Comparison of ENCODE assay signal across 1 cellular context in genomic region chr1:93344886-93345632, GRCh38.
TF ChIP-seq lines count a peak whose summit lies in the region.

No MANE protein-coding gene starts in this region.

TF ChIP-seq in HepG2, 621 proteins besides CTCF, POLR2A, EP300 and RAD21 (continued from another document):
- TF ChIP-seq ZBTB43 (CRISPR knock-in tag; conservative IDR thresholded peaks at IDR 0.05) (no peak), SNAPC5 (CRISPR knock-in tag; IDR thresholded peaks at IDR 0.05; ENCODE audit: borderline replicate concordance) (0 out of 2 replicates have a peak, but pooled peaks have one; percentile 44), TGIF2 (CRISPR knock-in tag; IDR thresholded peaks at IDR 0.05) (0 out of 2 replicates have a peak, but pooled peaks have one; percentile 20), GABPB1 (CRISPR knock-in tag; IDR thresholded peaks at IDR 0.05) (no peak), SMARCC2 (IDR thresholded peaks at IDR 0.05) (no peak), ZFP36L1 (CRISPR knock-in tag; IDR thresholded peaks at IDR 0.05) (no peak), ZBTB33 (CRISPR knock-in tag; IDR thresholded peaks at IDR 0.05) (no peak), XBP1 (CRISPR knock-in tag; IDR thresholded peaks at IDR 0.05) (no peak), ZUFSP (CRISPR knock-in tag; IDR thresholded peaks at IDR 0.05; ENCODE audit: borderline replicate concordance) (no peak), ZNF138 (CRISPR knock-in tag; IDR thresholded peaks at IDR 0.05; ENCODE audit: low read depth) (0 out of 2 replicates have a peak, but pooled peaks have one; percentile 21), SOX5 (CRISPR knock-in tag; IDR thresholded peaks at IDR 0.05; ENCODE audit: borderline replicate concordance) (no peak), ZNF33B (CRISPR knock-in tag; IDR thresholded peaks at IDR 0.05) (0 out of 2 replicates have a peak, but pooled peaks have one; percentile 11), SIN3B (IDR thresholded peaks at IDR 0.05; ENCODE audit: low read length) (no peak), THAP8 (CRISPR knock-in tag; IDR thresholded peaks at IDR 0.05; ENCODE audit: borderline replicate concordance) (no peak), ZNF616 (CRISPR knock-in tag; IDR thresholded peaks at IDR 0.05; ENCODE audit: low read depth) (no peak), ATF6 (CRISPR knock-in tag; conservative IDR thresholded peaks at IDR 0.05) (0 out of 2 replicates have a peak, but pooled peaks have one; percentile 15), ZNF331 (CRISPR knock-in tag; IDR thresholded peaks at IDR 0.05) (no peak), ZMYM3 (CRISPR knock-in tag; IDR thresholded peaks at IDR 0.05) (no peak), KDM5A (IDR thresholded peaks at IDR 0.05; ENCODE audit: borderline replicate concordance, low read length) (peak; percentile 19; the same call in 1 of the 2 replicates), ZNF562 (CRISPR knock-in tag; IDR thresholded peaks at IDR 0.05; ENCODE audit: borderline replicate concordance) (peak; percentile 42; the same call in 1 of the 2 replicates), MAZ (IDR thresholded peaks at IDR 0.05; ENCODE audit: borderline replicate concordance, low read depth, low read length) (no peak), MAZ (CRISPR knock-in tag; IDR thresholded peaks at IDR 0.05; ENCODE audit: low read depth) (no peak), CHCHD3 (CRISPR knock-in tag; IDR thresholded peaks at IDR 0.05) (no peak), KLF11 (CRISPR knock-in tag; IDR thresholded peaks at IDR 0.05) (no peak), SP4 (CRISPR knock-in tag; IDR thresholded peaks at IDR 0.05) (no peak), TFDP2 (CRISPR knock-in tag; IDR thresholded peaks at IDR 0.05) (no peak), ZNF44 (CRISPR knock-in tag; IDR thresholded peaks at IDR 0.05) (0 out of 2 replicates have a peak, but pooled peaks have one; percentile 0), PCBP2 (optimal IDR thresholded peaks at IDR 0.05; ENCODE audit: low read depth, low read length, poor library complexity, severe bottlenecking) (peak; percentile 80), NFIC (IDR thresholded peaks at IDR 0.05; ENCODE audit: low read length) (0 out of 2 replicates have a peak, but pooled peaks have one; percentile 53), TSC22D2 (CRISPR knock-in tag; IDR thresholded peaks at IDR 0.05; ENCODE audit: borderline replicate concordance) (no peak)
